In the genomic region with DNA sequence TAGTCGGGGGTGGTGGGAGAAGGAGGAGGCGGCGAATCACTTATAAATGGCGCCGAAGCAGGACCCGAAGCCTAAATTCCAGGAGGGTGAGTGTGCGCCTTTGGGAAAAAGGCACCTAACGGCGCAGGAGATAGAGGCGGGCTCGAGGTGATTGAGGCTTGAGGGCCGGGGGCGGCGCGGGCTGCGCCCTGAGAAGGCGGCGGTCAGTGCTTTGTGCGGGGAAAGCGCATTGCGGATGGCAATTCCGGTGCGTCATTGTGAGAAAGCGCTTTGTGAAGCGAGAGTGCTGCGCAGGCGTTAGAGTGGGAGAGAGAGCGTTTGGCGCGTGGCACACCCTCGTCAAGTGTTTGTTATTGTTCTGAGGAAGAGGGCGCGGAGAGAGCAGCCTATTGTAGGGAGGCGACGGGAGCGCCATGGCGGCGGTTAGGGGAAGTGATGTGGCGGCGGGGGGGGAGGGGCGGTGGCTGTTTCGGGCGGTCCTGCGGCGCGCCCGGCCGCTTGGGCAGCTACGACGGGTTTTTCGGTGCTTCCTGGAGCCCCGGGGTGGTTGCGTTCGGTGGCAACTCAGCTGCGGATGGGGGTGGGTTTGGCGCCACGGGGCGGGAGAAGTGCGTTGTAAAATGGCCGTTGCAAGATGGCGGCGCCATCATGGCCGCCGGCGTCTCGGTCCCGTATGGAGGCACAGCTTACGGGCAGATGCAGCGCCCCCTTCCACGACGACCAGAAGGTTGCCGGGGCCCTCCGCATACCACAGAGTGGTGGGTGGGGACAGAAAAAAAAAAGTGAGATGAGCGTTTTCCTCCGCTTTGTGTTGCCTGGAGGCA, we compare ENCODE assay signal across 8 cellular contexts. TPM values are rescaled to one million over a fixed set of nuclear protein-coding genes. Genes with fewer than 3 reads are reported as not detected.
DNase-seq lines count a peak whose midpoint lies in the region; ATAC-seq, FAIRE-seq and TF ChIP-seq lines count a peak whose summit lies in the region.

No MANE protein-coding gene starts in this region.

- TF ChIP-seq CTCF in AG04450 (IDR thresholded peaks at IDR 0.05; ENCODE audit: low read depth, low read length): peak; percentile 59
- TF ChIP-seq CTCF in WTC11 (IDR thresholded peaks at IDR 0.05): no peak
- peak; percentile 51 for TF ChIP-seq CTCF in bronchial epithelial cell (IDR thresholded peaks at IDR 0.05; ENCODE audit: insufficient read depth, low read length, severe bottlenecking)

- H3K4me3 ChIP-seq in AG04450 (ENCODE audit: low read depth, low read length): peak overlapping the region; percentile 99
- H3K4me3 ChIP-seq in bronchial epithelial cell (ENCODE audit: low read depth, low read length): peak overlapping the region; percentile 100

- no peaks in the 10 kb centered on the region for H3K27me3 Mint-ChIP-seq in WTC11 (ENCODE audit: low read depth)

- no peaks in the 10 kb centered on the region for H3K36me3 ChIP-seq in bronchial epithelial cell (ENCODE audit: control insufficient read depth, insufficient read depth, low read length)

- peak; percentile 85 for DNase-seq in AG04450 (ENCODE audit: low read depth, low spot score)
- peak; percentile 91 for DNase-seq in NCI-H2171 treated with DMSO at 0.1 percent for 48 hours (lab: John Stamatoyannopoulos, UW)
- peak; percentile 91 for DNase-seq in WTC11 (ENCODE audit: low spot score)
- DNase-seq in bronchial epithelial cell (ENCODE audit: low read depth): peak; percentile 78
- peak; percentile 92 for DNase-seq in iris pigment epithelial cell (ENCODE audit: low read depth)
- DNase-seq in stimulated activated CD4-positive, alpha-beta T cell treated with anti-CD3 and anti-CD28 coated beads, Interleukin-12 subunit alpha, Interleukin-12 subunit beta, amount 100 ng/mL, for 24 hours (ENCODE audit: low read depth in 2 of 2): peak; percentile 79 to 89

- H3K4me3 Mint-ChIP-seq in WTC11: peak overlapping the region; percentile 100

- peaks cover 9% of the 10 kb centered on the region for H3K36me3 Mint-ChIP-seq in WTC11

- H3K27me3 ChIP-seq in AG04450 (ENCODE audit: control insufficient read depth, insufficient read depth, low read length): no peaks in the 10 kb centered on the region
- no peaks in the 10 kb centered on the region for H3K27me3 ChIP-seq in bronchial epithelial cell (ENCODE audit: control insufficient read depth, insufficient read depth, low read length)

- H3K9me3 Mint-ChIP-seq in WTC11: no peaks in the 10 kb centered on the region

- peak; percentile 58 for ATAC-seq in GM18870 (IDR thresholded peaks at IDR 0.05; ENCODE audit: unreplicated experiment)
- peak; percentile 52 for ATAC-seq in HG03108 (IDR thresholded peaks at IDR 0.05; ENCODE audit: unreplicated experiment)
- ATAC-seq in WTC11: peak; percentile 71

- peak overlapping the region; percentile 100 for H3K27ac ChIP-seq in AG04450 (ENCODE audit: low read depth, low read length)

- CTCF ChIA-PET in AG04450 (lab: Charles Lee): interaction anchor here (0.6 to 1.9 kb wide), 15 partner anchors 12 to 312 kb away, joined by 3 to 10 read pairs (median 3); partner anchors contain the start of gene ADAMTS7
- CTCF ChIA-PET in WTC11 (lab: Charles Lee): interaction anchor here (0.6 to 3.6 kb wide), 16 partner anchors 11 to 558 kb away, joined by 3 to 20 read pairs (median 4); partner anchors contain the start of gene ADAMTS7

- FAIRE-seq in bronchial epithelial cell (lab: Jason Lieb, UNC): no peak

- H3K4me1 Mint-ChIP-seq in WTC11: peaks cover 45% of the 10 kb centered on the region

- H3K27ac Mint-ChIP-seq in WTC11: peak overlapping the region; percentile 100

- peaks cover 6% of the 10 kb centered on the region; the same call in 1 of the 2 replicates for H3K9me3 ChIP-seq in AG04450 (ENCODE audit: control insufficient read depth, insufficient read depth, low read length)

- POLR2A ChIA-PET in AG04450 (lab: Yijun Ruan, JAX) (interaction anchor here (0.6 to 2.1 kb wide), 14 partner anchors 13 to 118 kb away, joined by 3 to 22 read pairs (median 4); partner anchors contain the start of gene ADAMTS7), WTC11 (lab: Charles Lee) (interaction anchor here (0.6 to 2.9 kb wide), 10 partner anchors 10 to 307 kb away, joined by 3 to 13 read pairs (median 4); partner anchors contain the start of gene CHRNA5)

TF ChIP-seq in WTC11, 78 proteins besides CTCF, POLR2A, EP300 and RAD21 (continues in another document):
- TF ChIP-seq SMAD4 (CRISPR knock-in tag; IDR thresholded peaks at IDR 0.05): peak; percentile 52; the same call in 1 of the 2 replicates
- TF ChIP-seq, protein P1, sequence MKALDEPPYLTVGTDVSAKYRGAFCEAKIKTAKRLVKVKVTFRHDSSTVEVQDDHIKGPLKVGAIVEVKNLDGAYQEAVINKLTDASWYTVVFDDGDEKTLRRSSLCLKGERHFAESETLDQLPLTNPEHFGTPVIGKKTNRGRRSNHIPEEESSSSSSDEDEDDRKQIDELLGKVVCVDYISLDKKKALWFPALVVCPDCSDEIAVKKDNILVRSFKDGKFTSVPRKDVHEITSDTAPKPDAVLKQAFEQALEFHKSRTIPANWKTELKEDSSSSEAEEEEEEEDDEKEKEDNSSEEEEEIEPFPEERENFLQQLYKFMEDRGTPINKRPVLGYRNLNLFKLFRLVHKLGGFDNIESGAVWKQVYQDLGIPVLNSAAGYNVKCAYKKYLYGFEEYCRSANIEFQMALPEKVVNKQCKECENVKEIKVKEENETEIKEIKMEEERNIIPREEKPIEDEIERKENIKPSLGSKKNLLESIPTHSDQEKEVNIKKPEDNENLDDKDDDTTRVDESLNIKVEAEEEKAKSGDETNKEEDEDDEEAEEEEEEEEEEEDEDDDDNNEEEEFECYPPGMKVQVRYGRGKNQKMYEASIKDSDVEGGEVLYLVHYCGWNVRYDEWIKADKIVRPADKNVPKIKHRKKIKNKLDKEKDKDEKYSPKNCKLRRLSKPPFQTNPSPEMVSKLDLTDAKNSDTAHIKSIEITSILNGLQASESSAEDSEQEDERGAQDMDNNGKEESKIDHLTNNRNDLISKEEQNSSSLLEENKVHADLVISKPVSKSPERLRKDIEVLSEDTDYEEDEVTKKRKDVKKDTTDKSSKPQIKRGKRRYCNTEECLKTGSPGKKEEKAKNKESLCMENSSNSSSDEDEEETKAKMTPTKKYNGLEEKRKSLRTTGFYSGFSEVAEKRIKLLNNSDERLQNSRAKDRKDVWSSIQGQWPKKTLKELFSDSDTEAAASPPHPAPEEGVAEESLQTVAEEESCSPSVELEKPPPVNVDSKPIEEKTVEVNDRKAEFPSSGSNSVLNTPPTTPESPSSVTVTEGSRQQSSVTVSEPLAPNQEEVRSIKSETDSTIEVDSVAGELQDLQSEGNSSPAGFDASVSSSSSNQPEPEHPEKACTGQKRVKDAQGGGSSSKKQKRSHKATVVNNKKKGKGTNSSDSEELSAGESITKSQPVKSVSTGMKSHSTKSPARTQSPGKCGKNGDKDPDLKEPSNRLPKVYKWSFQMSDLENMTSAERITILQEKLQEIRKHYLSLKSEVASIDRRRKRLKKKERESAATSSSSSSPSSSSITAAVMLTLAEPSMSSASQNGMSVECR (CRISPR knock-in tag; IDR thresholded peaks at IDR 0.05; ENCODE audit: borderline replicate concordance): 0 out of 2 replicates have a peak, but pooled peaks have one; percentile 22
- no peak for TF ChIP-seq ZNF138 (CRISPR knock-in tag; conservative IDR thresholded peaks at IDR 0.05)
- peak; percentile 39; the same call in 1 of the 2 replicates for TF ChIP-seq FOXP1 (CRISPR knock-in tag; IDR thresholded peaks at IDR 0.05; ENCODE audit: borderline replicate concordance)
- TF ChIP-seq, protein P2, sequence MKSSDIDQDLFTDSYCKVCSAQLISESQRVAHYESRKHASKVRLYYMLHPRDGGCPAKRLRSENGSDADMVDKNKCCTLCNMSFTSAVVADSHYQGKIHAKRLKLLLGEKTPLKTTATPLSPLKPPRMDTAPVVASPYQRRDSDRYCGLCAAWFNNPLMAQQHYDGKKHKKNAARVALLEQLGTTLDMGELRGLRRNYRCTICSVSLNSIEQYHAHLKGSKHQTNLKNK (CRISPR knock-in tag; IDR thresholded peaks at IDR 0.05): peak; percentile 59
- peak; percentile 16; the same call in 1 of the 2 replicates for TF ChIP-seq E2F5 (CRISPR knock-in tag; IDR thresholded peaks at IDR 0.05)
- TF ChIP-seq SMAD3 (CRISPR knock-in tag; IDR thresholded peaks at IDR 0.05; ENCODE audit: borderline replicate concordance): peak; percentile 48; the same call in 1 of the 2 replicates
- TF ChIP-seq ZNF219 (CRISPR knock-in tag; IDR thresholded peaks at IDR 0.05; ENCODE audit: borderline replicate concordance): 0 out of 2 replicates have a peak, but pooled peaks have one; percentile 47
- peak; percentile 76; the same call in 1 of the 2 replicates for TF ChIP-seq ZNF416 (CRISPR knock-in tag; IDR thresholded peaks at IDR 0.05)

RNA-seq across cellular contexts. Expression of gene MORF4L1, which starts 0.5 kb away (rescaled TPM):
- polyA plus RNA-seq in AG04450 (2011; rRNA removed): 355 and 426 TPM in 2 replicates
- 79.9 and 120 TPM in 2 replicates for polyA minus RNA-seq in AG04450 (2011; rRNA and poly(A)+ RNA removed)
- total RNA-seq in WTC11 (2021) (487 to 511 TPM (median 503 TPM) in 3 replicates), bronchial epithelial cell (216 and 296 TPM in 2 replicates)

Comparison
In these comparisons a context has a peak if more than half of its experiments do, and no peak if none do; other contexts are left out.
1. Peak in every context shown above with its lines: DNase-seq, ATAC-seq, H3K4me3 ChIP-seq and H3K27ac ChIP-seq.